8 cellular contexts compared by ENCODE assay signal in the genomic region with DNA sequence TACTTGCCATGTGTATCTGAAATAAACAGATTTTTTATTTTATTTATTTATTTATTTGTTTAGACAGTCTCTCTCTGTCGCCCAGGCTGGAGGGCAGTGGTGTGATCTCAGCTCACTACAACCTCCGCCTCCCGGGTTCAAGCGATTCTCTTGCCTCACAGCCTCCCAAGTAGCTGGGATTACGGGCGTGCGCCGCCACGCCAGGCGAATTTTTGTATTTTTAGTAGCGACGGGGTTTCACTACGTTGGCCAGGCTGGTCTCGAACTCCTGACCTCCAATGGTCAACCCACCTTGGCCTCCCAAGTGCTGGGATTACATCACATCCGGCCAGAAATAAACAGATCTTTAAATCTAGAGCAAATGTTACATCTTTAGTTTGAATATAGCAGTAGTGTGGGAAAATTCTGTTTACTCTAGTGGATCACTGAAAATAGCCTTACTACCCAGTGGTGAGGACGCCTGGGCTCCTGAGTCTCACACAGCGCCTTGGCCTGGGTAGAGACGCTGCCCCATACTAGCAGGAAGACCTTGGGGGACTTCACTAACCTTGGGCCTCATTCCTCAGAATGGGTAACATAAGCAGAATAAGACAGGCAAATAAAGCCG. TPM values are rescaled to one million over a fixed set of nuclear protein-coding genes. Genes with fewer than 3 reads are reported as not detected.
DNase-seq lines count a peak whose midpoint lies in the region; ATAC-seq and TF ChIP-seq lines count a peak whose summit lies in the region.

No MANE protein-coding gene starts in this region.

- ATAC-seq in HG03460 (IDR thresholded peaks at IDR 0.05; ENCODE audit: unreplicated experiment): no peak

- no peaks in the 10 kb centered on the region for H3F3A ChIP-seq in neural cell (ENCODE audit: insufficient read depth, low read length, poor library complexity, severe bottlenecking)

- H3K4me1 ChIP-seq in left ventricle myocardium inferior: peaks cover 49% of the 10 kb centered on the region
- no peaks in the 10 kb centered on the region for H3K4me1 ChIP-seq in endodermal cell (ENCODE audit: control insufficient read depth, insufficient read depth, low read length)

- no peak for TF ChIP-seq EP300 in neural cell (conservative IDR thresholded peaks at IDR 0.05; ENCODE audit: poor library complexity, severe bottlenecking)

- peak overlapping the region; percentile 84 for H3K4me2 ChIP-seq in neural cell (ENCODE audit: low read length)

- peaks cover 59% of the 10 kb centered on the region for H3K79me2 ChIP-seq in neural cell (replicated peaks; ENCODE audit: insufficient read depth, low read length)

- H3K4me3 ChIP-seq in left ventricle myocardium inferior: peak overlapping the region; percentile 80
- H3K4me3 ChIP-seq in endodermal cell (ENCODE audit: low read length): peak overlapping the region; percentile 97
- peak overlapping the region; percentile 72 for H3K4me3 ChIP-seq in neural cell (ENCODE audit: low read length)

- intact Hi-C loops in left ventricle myocardium inferior (cut with micrococcal nuclease): no loop called here
- intact Hi-C loops in cardiac septum (cut with DNase I): no loop called here

- H3K4me1 Mint-ChIP-seq in T-helper 1 cell treated with Interleukin-12 subunit alpha and Interleukin-12 subunit beta and Interleukin-4 antibody, amounts not matched to agents 30 μg/mL and 1 μg/mL, for 36 hours (ENCODE audit: low read depth): peaks cover 30% of the 10 kb centered on the region
- peaks cover 11% of the 10 kb centered on the region for H3K4me1 Mint-ChIP-seq in endodermal cell

- H3K9me3 ChIP-seq in left ventricle myocardium inferior (replicated peaks): no peaks in the 10 kb centered on the region
- peaks cover 10% of the 10 kb centered on the region for H3K9me3 ChIP-seq in endodermal cell (ENCODE audit: control insufficient read depth, low read length)
- no peaks in the 10 kb centered on the region for H3K9me3 ChIP-seq in neural cell (ENCODE audit: low read length)

- H3K36me3 ChIP-seq in left ventricle myocardium inferior (peaks cover 29% of the 10 kb centered on the region), endodermal cell (ENCODE audit: control insufficient read depth, insufficient read depth, low read length) (peaks cover 36% of the 10 kb centered on the region), neural cell (ENCODE audit: insufficient read depth, low read length) (no peaks in the 10 kb centered on the region)

- no peak for TF ChIP-seq RAD21 in neural cell (conservative IDR thresholded peaks at IDR 0.05)

- DNase-seq in left ventricle myocardium inferior: no peak
- DNase-seq in cardiac septum (ENCODE audit: low spot score): no peak
- DNase-seq in endodermal cell: peak; percentile 59
- no peak for DNase-seq in activated CD8-positive, alpha-beta memory T cell treated with anti-CD3 and anti-CD28 coated beads, Interleukin-2, amount 50 U/mL, for 4 hours
- DNase-seq in NCI-H1105 (lab: John Stamatoyannopoulos, UW): no peak

- TF ChIP-seq CTCF in left ventricle myocardium inferior (IDR thresholded peaks at IDR 0.05; ENCODE audit: borderline replicate concordance) (no peak), endodermal cell (conservative IDR thresholded peaks at IDR 0.05) (no peak), neural cell (IDR thresholded peaks at IDR 0.05; ENCODE audit: poor library complexity, severe bottlenecking) (no peak)

- H3K9me2 ChIP-seq in neural cell (ENCODE audit: insufficient read depth, low read length): no peaks in the 10 kb centered on the region

- no peaks in the 10 kb centered on the region for H3K27me3 ChIP-seq in left ventricle myocardium inferior (ENCODE audit: low read depth)
- no peaks in the 10 kb centered on the region for H3K27me3 ChIP-seq in endodermal cell (ENCODE audit: control insufficient read depth, insufficient read depth, low read length, poor library complexity, severe bottlenecking)
- no peaks in the 10 kb centered on the region for H3K27me3 ChIP-seq in neural cell (ENCODE audit: insufficient read depth, low read depth, low read length)

- peaks cover 24% of the 10 kb centered on the region for H3K36me3 Mint-ChIP-seq in T-helper 1 cell treated with Interleukin-12 subunit alpha and Interleukin-12 subunit beta and Interleukin-4 antibody, amounts not matched to agents 30 μg/mL and 1 μg/mL, for 36 hours (ENCODE audit: low read depth)
- H3K36me3 Mint-ChIP-seq in endodermal cell (ENCODE audit: low read depth): peaks cover 33% of the 10 kb centered on the region

- WGBS in endodermal cell (ENCODE audit: insufficient coverage in 1 of 2, insufficient read length in 1 of 2), 2 experiments: 41 to 50% methylated on average over 18 to 19 of the region's 19 CpGs

- H3K27ac Mint-ChIP-seq in T-helper 1 cell treated with Interleukin-12 subunit alpha and Interleukin-12 subunit beta and Interleukin-4 antibody, amounts not matched to agents 30 μg/mL and 1 μg/mL, for 36 hours: peak overlapping the region; percentile 97
- peak overlapping the region; percentile 100 for H3K27ac Mint-ChIP-seq in endodermal cell

- peak overlapping the region; percentile 89 for H3K4me3 Mint-ChIP-seq in T-helper 1 cell treated with Interleukin-12 subunit alpha and Interleukin-12 subunit beta and Interleukin-4 antibody, amounts not matched to agents 30 μg/mL and 1 μg/mL, for 36 hours
- peak overlapping the region; percentile 85 for H3K4me3 Mint-ChIP-seq in endodermal cell

- H3K27ac ChIP-seq in left ventricle myocardium inferior (replicated peaks) (peak overlapping the region; percentile 99), endodermal cell (ENCODE audit: low read depth, low read length) (peak overlapping the region; percentile 99), neural cell (ENCODE audit: low read length) (peak overlapping the region; percentile 99)

- H3K27me3 Mint-ChIP-seq in T-helper 1 cell treated with Interleukin-12 subunit alpha and Interleukin-12 subunit beta and Interleukin-4 antibody, amounts not matched to agents 30 μg/mL and 1 μg/mL, for 36 hours (ENCODE audit: low read depth): no peaks in the 10 kb centered on the region
- no peaks in the 10 kb centered on the region for H3K27me3 Mint-ChIP-seq in endodermal cell (ENCODE audit: insufficient read depth)

- H4K20me1 ChIP-seq in neural cell (ENCODE audit: insufficient read depth): peaks cover 3% of the 10 kb centered on the region

- H3K9me3 Mint-ChIP-seq in T-helper 1 cell treated with Interleukin-12 subunit alpha and Interleukin-12 subunit beta and Interleukin-4 antibody, amounts not matched to agents 30 μg/mL and 1 μg/mL, for 36 hours: peaks cover 5% of the 10 kb centered on the region
- H3K9me3 Mint-ChIP-seq in endodermal cell: no peaks in the 10 kb centered on the region

- H3K9ac ChIP-seq in endodermal cell (ENCODE audit: extremely low read depth, low read length, poor library complexity, severe bottlenecking) (peak overlapping the region; percentile 99), neural cell (ENCODE audit: low read length) (peak overlapping the region; percentile 96)

- peak overlapping the region; percentile 78 for H2AFZ ChIP-seq in neural cell (ENCODE audit: low read depth, low read length)

TF ChIP-seq in neural cell, 6 proteins besides CTCF, POLR2A, EP300 and RAD21 (continues in another document):
- no peak for TF ChIP-seq TAF1 (IDR thresholded peaks at IDR 0.05; ENCODE audit: low read depth)
- no peak for TF ChIP-seq MXI1 (conservative IDR thresholded peaks at IDR 0.05; ENCODE audit: poor library complexity, severe bottlenecking)
- no peak for TF ChIP-seq EZH2 (IDR thresholded peaks at IDR 0.05; ENCODE audit: borderline replicate concordance, insufficient read depth, low read length, poor library complexity, severe bottlenecking)
- TF ChIP-seq POLR2AphosphoS5 (IDR thresholded peaks at IDR 0.05): no peak

RNA-seq across cellular contexts. Expression of a gene that starts 0.7 kb away (rescaled TPM):
- total RNA-seq in left ventricle myocardium inferior (41.5 TPM), cardiac septum (45.3 TPM), endodermal cell (100 to 1,000 TPM; 125 to 150 TPM)
- 89.5 TPM for polyA plus RNA-seq in endodermal cell (2013, experiment 1 of 2)
- 76.3 TPM for polyA plus RNA-seq in endodermal cell (2013, experiment 2 of 2)
- 87.5 and 107 TPM in 2 replicates for polyA plus RNA-seq in neural cell
- polyA minus RNA-seq in neural cell: 82.3 and 110 TPM in 2 replicates

RNA-seq across cellular contexts. Expression of a gene that starts 1.6 kb away (rescaled TPM):
- total RNA-seq in left ventricle myocardium inferior (148 TPM), cardiac septum (212 TPM), endodermal cell (100 to 1,000 TPM; 283 to 337 TPM)
- 178 TPM for polyA plus RNA-seq in endodermal cell (2013, experiment 1 of 2)
- 172 TPM for polyA plus RNA-seq in endodermal cell (2013, experiment 2 of 2)
- polyA plus RNA-seq in neural cell: 121 and 123 TPM in 2 replicates
- 221 and 290 TPM in 2 replicates for polyA minus RNA-seq in neural cell

RNA-seq across cellular contexts. Expression of a gene that starts 47.3 kb away (rescaled TPM):
- total RNA-seq in left ventricle myocardium inferior (6.9 TPM), cardiac septum (8.2 TPM), endodermal cell (10 to 100 TPM; 26.2 to 41.9 TPM)
- 39.1 TPM for polyA plus RNA-seq in endodermal cell (2013, experiment 1 of 2)
- 38.6 TPM for polyA plus RNA-seq in endodermal cell (2013, experiment 2 of 2)
- polyA plus RNA-seq in neural cell: 46.2 and 56.6 TPM in 2 replicates
- polyA minus RNA-seq in neural cell: 22.9 and 23.6 TPM in 2 replicates

RNA-seq across cellular contexts. Expression of a gene that starts 49.7 kb away (rescaled TPM):
- total RNA-seq in left ventricle myocardium inferior: 6.5 TPM
- total RNA-seq in cardiac septum: 4.6 TPM
- total RNA-seq in endodermal cell: 1 to 10 TPM; 3.9 to 5.8 TPM
- polyA plus RNA-seq in endodermal cell (2013, experiment 1 of 2): 3.0 TPM
- 3.1 TPM for polyA plus RNA-seq in endodermal cell (2013, experiment 2 of 2)
- polyA plus RNA-seq in neural cell: 5.5 and 6.0 TPM in 2 replicates
- 9.8 and 10.5 TPM in 2 replicates for polyA minus RNA-seq in neural cell
